16 cellular contexts compared by ENCODE assay signal in genomic region chr4:174255374-174255773, GRCh38.
"Had no signal": no experiment of that assay in that cellular context is flagged by ENCODE, and none has a peak within 500 bp of the region (broad histone marks: within the 10 kb centered on the region; RNA-seq: fewer than 3 reads in every experiment).

No MANE protein-coding gene starts in this region.

- H3K9me3 Mint-ChIP-seq: naive thymus-derived CD4-positive, alpha-beta T cell; nephron progenitor cell; stimulated activated effector memory CD8-positive, alpha-beta T cell treated with anti-CD3 and anti-CD28 coated beads, Interleukin-12 subunit alpha, Interleukin-12 subunit beta, amount 100 ng/mL, for 72 hours had no signal

- H3K4me3 ChIP-seq: heart left ventricle, sigmoid colon, suprapubic skin, thyroid gland, upper lobe of left lung, uterus had no signal

- H3K27me3 ChIP-seq: heart left ventricle, sigmoid colon, suprapubic skin, thyroid gland, upper lobe of left lung, uterus had no signal

- H3K4me3 Mint-ChIP-seq: naive thymus-derived CD4-positive, alpha-beta T cell; nephron progenitor cell; stimulated activated effector memory CD8-positive, alpha-beta T cell treated with anti-CD3 and anti-CD28 coated beads, Interleukin-12 subunit alpha, Interleukin-12 subunit beta, amount 100 ng/mL, for 72 hours had no signal

- H3K4me1 Mint-ChIP-seq: stimulated activated effector memory CD8-positive, alpha-beta T cell treated with anti-CD3 and anti-CD28 coated beads, Interleukin-12 subunit alpha, Interleukin-12 subunit beta, amount 100 ng/mL, for 72 hours had no signal

- H3K27ac Mint-ChIP-seq: naive thymus-derived CD4-positive, alpha-beta T cell; nephron progenitor cell; stimulated activated effector memory CD8-positive, alpha-beta T cell treated with anti-CD3 and anti-CD28 coated beads, Interleukin-12 subunit alpha, Interleukin-12 subunit beta, amount 100 ng/mL, for 72 hours had no signal

- H3K9me3 ChIP-seq: heart left ventricle, sigmoid colon, suprapubic skin, thyroid gland, upper lobe of left lung, uterus had no signal

- H3K36me3 ChIP-seq: uterus had no signal

- H3K27me3 Mint-ChIP-seq: naive thymus-derived CD4-positive, alpha-beta T cell had no signal

- DNase-seq: dermis blood vessel endothelial cell; foreskin melanocyte; heart left ventricle; hippocampal formation; mammary epithelial cell; naive thymus-derived CD4-positive, alpha-beta T cell; nephron progenitor cell; sigmoid colon; stimulated activated CD4-positive, alpha-beta T cell treated with anti-CD3 and anti-CD28 coated beads, Interleukin-4, amount 100 ng/mL, for 1 hour; stimulated activated CD8-positive, alpha-beta memory T cell treated with anti-CD3 and anti-CD28 coated beads, Interleukin-4, amount 100 ng/mL, for 48 hours; stimulated activated naive CD8-positive, alpha-beta T cell treated with anti-CD3 and anti-CD28 coated beads, Interleukin-15, Interleukin-2, amounts not matched to agents 100 U/mL and 50 U/mL, for 24 hours; thyroid gland; upper lobe of left lung; uterus had no signal

- H3K27ac ChIP-seq: heart left ventricle, suprapubic skin, thyroid gland, upper lobe of left lung, uterus had no signal
